ENCODE assay signal across 21 cellular contexts in the genomic region with DNA sequence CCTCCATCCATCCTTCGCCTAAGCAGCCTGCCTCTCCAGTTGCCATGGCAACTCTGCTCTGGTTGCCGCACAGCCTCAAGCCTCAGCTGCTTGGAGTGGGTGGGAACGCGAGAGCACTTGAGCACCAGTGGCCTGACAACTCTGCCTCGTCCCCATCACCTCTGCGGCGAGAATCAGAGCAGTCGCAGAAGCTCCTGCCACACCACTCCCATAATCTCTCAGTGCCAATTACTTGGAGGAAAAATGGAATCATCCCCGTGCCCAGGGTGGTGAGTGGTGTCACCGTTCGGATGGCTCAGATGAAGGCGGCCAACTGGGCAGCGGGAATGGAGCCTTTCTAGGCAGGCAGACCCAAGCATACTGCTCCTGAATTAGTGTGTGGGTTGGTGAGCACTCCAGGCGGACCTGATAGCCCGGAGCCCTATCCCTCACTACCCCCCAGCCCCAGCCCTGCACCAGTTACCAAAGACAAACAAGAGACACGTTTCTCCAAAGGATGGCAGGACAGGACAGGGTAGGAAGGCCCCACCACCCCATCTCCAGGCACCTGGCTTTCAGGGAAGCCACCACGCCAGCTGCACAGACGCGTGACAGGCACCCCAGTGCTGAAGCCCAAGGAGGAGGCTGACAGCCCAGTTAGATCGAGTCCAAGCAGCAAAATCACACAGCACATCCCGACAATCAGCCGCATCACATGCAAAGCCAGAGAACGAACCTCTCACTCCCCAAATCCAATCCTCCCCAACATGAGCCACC.
DNase-seq lines count a peak whose midpoint lies in the region; ATAC-seq and TF ChIP-seq lines count a peak whose summit lies in the region.
"Had no signal": no experiment of that assay in that cellular context is flagged by ENCODE, and none has a peak within 500 bp of the region (broad histone marks: within the 10 kb centered on the region; RNA-seq: fewer than 3 reads in every experiment).

No MANE protein-coding gene starts in this region.

- H3K4me3 ChIP-seq in neural progenitor cell = no peak overlapping the region
- H3K4me3 ChIP-seq: breast epithelium, SJCRH30, uterus had no signal

- H3K27me3 Mint-ChIP-seq in neural progenitor cell (ENCODE audit: insufficient read depth, low read depth) = peaks cover 7% of the 10 kb centered on the region
- H3K27me3 Mint-ChIP-seq: activated naive CD4-positive, alpha-beta T cell treated with anti-CD3 and anti-CD28 coated beads, Interleukin-2, amount 50 U/mL, for 24 hours; IgD-negative memory B cell had no signal

- no peaks in the 10 kb centered on the region for H3K36me3 ChIP-seq in neural progenitor cell
- H3K36me3 ChIP-seq: breast epithelium, SJCRH30, uterus had no signal

- ATAC-seq in HG02678 (IDR thresholded peaks at IDR 0.05; ENCODE audit: unreplicated experiment) (no peak), HG02852 (IDR thresholded peaks at IDR 0.05; ENCODE audit: unreplicated experiment) (no peak)
- ATAC-seq: left cardiac atrium had no signal

- H3K4me3 Mint-ChIP-seq in neural progenitor cell = no peak overlapping the region
- H3K4me3 Mint-ChIP-seq: activated naive CD4-positive, alpha-beta T cell treated with anti-CD3 and anti-CD28 coated beads, Interleukin-2, amount 50 U/mL, for 24 hours; IgD-negative memory B cell had no signal

- H2AFZ ChIP-seq in neural progenitor cell (replicated peaks) = no peak overlapping the region
- H2AFZ ChIP-seq: parathyroid adenoma had no signal

- peaks cover 6% of the 10 kb centered on the region for H3K4me1 Mint-ChIP-seq in neural progenitor cell
- H3K4me1 Mint-ChIP-seq: activated naive CD4-positive, alpha-beta T cell treated with anti-CD3 and anti-CD28 coated beads, Interleukin-2, amount 50 U/mL, for 24 hours; IgD-negative memory B cell had no signal

- peak; percentile 50 for DNase-seq in activated effector memory CD4-positive, alpha-beta T cell treated with anti-CD3 and anti-CD28 coated beads, Interleukin-2, amount 50 U/mL, for 16 hours
- DNase-seq in activated effector memory CD4-positive, alpha-beta T cell treated with Interleukin-2 at 50 U/mL for 16 hours = no peak
- peak in 34 of 61 donors; percentile 19 to 78 (median 40) for DNase-seq in caudate nucleus (lab: John Stamatoyannopoulos, UW)
- peak; percentile 39 for DNase-seq in neural progenitor cell (ENCODE audit: low spot score)
- peak; percentile 25 for DNase-seq in ureter (ENCODE audit: low spot score)
- no peak for DNase-seq in stimulated activated CD4-positive, alpha-beta T cell treated with anti-CD3 and anti-CD28 coated beads, Interleukin-2, amount 100 ng/mL, for 48 hours
- DNase-seq: activated CD8-positive, alpha-beta memory T cell treated with anti-CD3 and anti-CD28 coated beads, Interleukin-2, amount 50 U/mL, for 4 hours; effector CD8-positive, alpha-beta T cell; EL; left cardiac atrium; SJCRH30; stimulated activated CD4-positive, alpha-beta T cell treated with anti-CD3 and anti-CD28 coated beads, Interleukin-12 subunit alpha, Interleukin-12 subunit beta, amount 100 ng/mL, for 4 hours; stimulated activated naive CD4-positive, alpha-beta T cell treated with Interleukin-2 at 50 U/mL for 16 hours; T1000; uterus had no signal

- H3K27me3 ChIP-seq in neural progenitor cell = no peaks in the 10 kb centered on the region
- H3K27me3 ChIP-seq: breast epithelium, uterus had no signal

- TF ChIP-seq CTCF in neural progenitor cell (IDR thresholded peaks at IDR 0.05) = no peak

- H3K9me3 ChIP-seq in neural progenitor cell (ENCODE audit: low read depth) = no peaks in the 10 kb centered on the region
- H3K9me3 ChIP-seq: SJCRH30, uterus had no signal

- peaks cover 10% of the 10 kb centered on the region for H3F3A ChIP-seq in neural progenitor cell (ENCODE audit: low read depth)

- no peak overlapping the region for H3K9ac ChIP-seq in neural progenitor cell
- H3K9ac ChIP-seq: parathyroid adenoma had no signal

- no peaks in the 10 kb centered on the region for H3K79me2 ChIP-seq in neural progenitor cell (ENCODE audit: low read depth)
- H3K79me2 ChIP-seq: parathyroid adenoma had no signal

- H3K9me3 Mint-ChIP-seq in neural progenitor cell = no peaks in the 10 kb centered on the region
- H3K9me3 Mint-ChIP-seq: activated naive CD4-positive, alpha-beta T cell treated with anti-CD3 and anti-CD28 coated beads, Interleukin-2, amount 50 U/mL, for 24 hours had no signal

- H3K36me3 Mint-ChIP-seq in neural progenitor cell = no peaks in the 10 kb centered on the region
- H3K36me3 Mint-ChIP-seq: activated naive CD4-positive, alpha-beta T cell treated with anti-CD3 and anti-CD28 coated beads, Interleukin-2, amount 50 U/mL, for 24 hours; IgD-negative memory B cell had no signal

- no peak overlapping the region for H3K27ac Mint-ChIP-seq in neural progenitor cell
- H3K27ac Mint-ChIP-seq: activated naive CD4-positive, alpha-beta T cell treated with anti-CD3 and anti-CD28 coated beads, Interleukin-2, amount 50 U/mL, for 24 hours; IgD-negative memory B cell had no signal

- H4K20me1 ChIP-seq in neural progenitor cell (ENCODE audit: low read depth) = no peaks in the 10 kb centered on the region

- H3K27ac ChIP-seq in caudate nucleus (ENCODE audit: low read depth, low read length) (peak overlapping the region; percentile 48), neural progenitor cell (no peak overlapping the region)
- H3K27ac ChIP-seq: breast epithelium, parathyroid adenoma, SJCRH30, uterus had no signal

- H3K4me1 ChIP-seq in neural progenitor cell = no peaks in the 10 kb centered on the region
- H3K4me1 ChIP-seq: breast epithelium, parathyroid adenoma, SJCRH30, uterus had no signal

- H3K4me2 ChIP-seq in neural progenitor cell = no peak overlapping the region

Comparison
In these comparisons a context has a peak if more than half of its experiments do, and no peak if none do; other contexts are left out.
1. DNase-seq: peak in activated effector memory CD4-positive, alpha-beta T cell treated with anti-CD3 and anti-CD28 coated beads, Interleukin-2, amount 50 U/mL, for 16 hours (single experiment), caudate nucleus (34 of 61), neural progenitor cell (single experiment) and ureter (single experiment); none in activated effector memory CD4-positive, alpha-beta T cell treated with Interleukin-2 at 50 U/mL for 16 hours (single experiment) and stimulated activated CD4-positive, alpha-beta T cell treated with anti-CD3 and anti-CD28 coated beads, Interleukin-2, amount 100 ng/mL, for 48 hours (0 of 2).